In the genomic region with DNA sequence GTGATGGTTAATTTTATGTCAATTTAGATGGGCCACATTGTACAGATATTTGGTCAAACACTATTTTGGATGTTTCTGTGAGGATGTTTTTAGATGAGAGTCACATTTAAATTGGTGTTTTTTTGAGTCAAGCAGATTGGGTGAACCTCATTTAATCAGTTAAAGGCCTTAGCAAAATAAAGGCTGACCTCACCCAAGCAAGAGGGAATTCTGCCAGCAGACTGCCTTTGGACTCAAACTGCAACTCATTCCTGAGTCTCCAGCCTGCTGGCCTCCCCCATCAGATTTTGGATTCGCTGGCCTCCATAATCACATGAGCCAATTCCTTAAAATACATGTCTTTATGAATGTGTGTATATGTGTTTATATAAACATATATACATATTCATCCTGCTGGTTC, we compare ENCODE assay signal across 21 cellular contexts.
DNase-seq lines count a peak whose midpoint lies in the region; ATAC-seq, FAIRE-seq and TF ChIP-seq lines count a peak whose summit lies in the region.
"Had no signal": no experiment of that assay in that cellular context is flagged by ENCODE, and none has a peak within 500 bp of the region (broad histone marks: within the 10 kb centered on the region; RNA-seq: fewer than 3 reads in every experiment).

No MANE protein-coding gene starts in this region.

- H3K4me3 ChIP-seq in astrocyte (ENCODE audit: insufficient read depth, low read depth, low read length) (no peak overlapping the region), fibroblast of mammary gland (ENCODE audit: control insufficient read depth, low read depth, low read length) (no peak overlapping the region), body of pancreas (no peak overlapping the region), neural progenitor cell (no peak overlapping the region)
- H3K4me3 ChIP-seq: SJCRH30 had no signal

- ATAC-seq in HG03571 (IDR thresholded peaks at IDR 0.05; ENCODE audit: unreplicated experiment) (no peak), body of pancreas (no peak)
- ATAC-seq: HepG2 had no signal

- FAIRE-seq in astrocyte (lab: Jason Lieb, UNC) = no peak
- FAIRE-seq: H54, HepG2 had no signal

- no peaks in the 10 kb centered on the region for H3K9me3 ChIP-seq in astrocyte (ENCODE audit: insufficient read depth, low read depth, low read length)
- H3K9me3 ChIP-seq in body of pancreas = peaks cover 0 to under 1% (median 0%) of the 10 kb centered on the region in 3 donors
- H3K9me3 ChIP-seq in neural progenitor cell (ENCODE audit: low read depth) = peaks cover 4% of the 10 kb centered on the region
- H3K9me3 ChIP-seq: BE2C, SJCRH30 had no signal

- H3K27ac Mint-ChIP-seq in astrocyte (ENCODE audit: unreplicated experiment) = no peak overlapping the region
- no peak overlapping the region for H3K27ac Mint-ChIP-seq in MCF 10A (ENCODE audit: low read depth, unreplicated experiment)
- no peak overlapping the region for H3K27ac Mint-ChIP-seq in neural progenitor cell

- no peaks in the 10 kb centered on the region for H3F3A ChIP-seq in neural progenitor cell (ENCODE audit: low read depth)

- H3K27me3 Mint-ChIP-seq in astrocyte (ENCODE audit: low read depth, unreplicated experiment) = no peaks in the 10 kb centered on the region
- no peaks in the 10 kb centered on the region for H3K27me3 Mint-ChIP-seq in MCF 10A (ENCODE audit: insufficient read depth, unreplicated experiment)
- H3K27me3 Mint-ChIP-seq in neural progenitor cell (ENCODE audit: insufficient read depth, low read depth) = no peaks in the 10 kb centered on the region
- H3K27me3 Mint-ChIP-seq: CD4-positive, CD25-positive, alpha-beta regulatory T cell had no signal

- H3K4me2 ChIP-seq in astrocyte (ENCODE audit: low read length) (no peak overlapping the region), neural progenitor cell (no peak overlapping the region)

- WGBS in body of pancreas, 2 donors = 93 to 100% methylated on average over 1 of the region's 1 CpG

- intact Hi-C loops in MCF 10A (cut with micrococcal nuclease) = no loop called here
- intact Hi-C loops in body of pancreas (cut with DNase I) = no loop called here

- H3K4me3 Mint-ChIP-seq in astrocyte (ENCODE audit: unreplicated experiment) (no peak overlapping the region), MCF 10A (ENCODE audit: unreplicated experiment) (no peak overlapping the region), neural progenitor cell (no peak overlapping the region)
- H3K4me3 Mint-ChIP-seq: CD4-positive, CD25-positive, alpha-beta regulatory T cell had no signal

- H4K20me1 ChIP-seq in astrocyte (ENCODE audit: insufficient read depth, low read length) = no peaks in the 10 kb centered on the region
- no peaks in the 10 kb centered on the region for H4K20me1 ChIP-seq in neural progenitor cell (ENCODE audit: low read depth)

- no peaks in the 10 kb centered on the region for H3K79me2 ChIP-seq in astrocyte (ENCODE audit: insufficient read depth, low read length)
- no peaks in the 10 kb centered on the region for H3K79me2 ChIP-seq in neural progenitor cell (ENCODE audit: low read depth)

- H3K9ac ChIP-seq in astrocyte (ENCODE audit: low read length) (no peak overlapping the region), neural progenitor cell (no peak overlapping the region)

- H2AFZ ChIP-seq in astrocyte (ENCODE audit: low read depth, low read length) (no peak overlapping the region), neural progenitor cell (replicated peaks) (no peak overlapping the region)

- no peak for TF ChIP-seq POLR2A in body of pancreas (IDR thresholded peaks at IDR 0.05)

- POLR2A ChIA-PET in MCF 10A (lab: Yijun Ruan, JAX) = no interaction called here

- no peaks in the 10 kb centered on the region for H3K27me3 ChIP-seq in astrocyte (ENCODE audit: insufficient read depth, low read length)
- H3K27me3 ChIP-seq in body of pancreas = no peaks in the 10 kb centered on the region
- no peaks in the 10 kb centered on the region for H3K27me3 ChIP-seq in neural progenitor cell
- H3K27me3 ChIP-seq: BE2C, SJCRH30 had no signal

- no peak for TF ChIP-seq CTCF in astrocyte (IDR thresholded peaks at IDR 0.05; ENCODE audit: insufficient read depth, low read depth, low read length)
- TF ChIP-seq CTCF in fibroblast of mammary gland (conservative IDR thresholded peaks at IDR 0.05; ENCODE audit: control insufficient read depth, insufficient read depth, low read depth, low read length) = no peak
- no peak for TF ChIP-seq CTCF in MCF 10A (IDR thresholded peaks at IDR 0.05; ENCODE audit: unreplicated experiment)
- TF ChIP-seq CTCF in body of pancreas (IDR thresholded peaks at IDR 0.05) = no peak
- no peak for TF ChIP-seq CTCF in neural progenitor cell (IDR thresholded peaks at IDR 0.05)

- H3K27ac ChIP-seq in astrocyte (ENCODE audit: low read depth, low read length) (no peak overlapping the region), body of pancreas (no peak overlapping the region), neural progenitor cell (no peak overlapping the region)
- H3K27ac ChIP-seq: 22Rv1, SJCRH30 had no signal

- peaks cover 13% of the 10 kb centered on the region for H3K4me1 Mint-ChIP-seq in astrocyte (ENCODE audit: low read depth, unreplicated experiment)
- H3K4me1 Mint-ChIP-seq in MCF 10A (ENCODE audit: insufficient read depth, unreplicated experiment) = peaks cover 8% of the 10 kb centered on the region
- H3K4me1 Mint-ChIP-seq in neural progenitor cell = no peaks in the 10 kb centered on the region

- DNase-seq in DMS 273 (lab: John Stamatoyannopoulos, UW; ENCODE audit: unreplicated experiment) = peak; percentile 29
- DNase-seq in DMS 273 treated with DMSO at 0.1 percent for 48 hours (lab: John Stamatoyannopoulos, UW) = no peak
- peak; percentile 25 for DNase-seq in astrocyte (ENCODE audit: low read depth)
- DNase-seq in fibroblast of mammary gland (ENCODE audit: low read depth) = peak; percentile 27
- DNase-seq in MCF 10A (ENCODE audit: unreplicated experiment) = no peak
- DNase-seq in body of pancreas = no peak
- DNase-seq in neural progenitor cell (ENCODE audit: low spot score) = no peak
- DNase-seq: BE2C; CD4-positive, CD25-positive, alpha-beta regulatory T cell; COR-L47; DMS153; KG1; NCI-H1048; NCI-H1436; NCI-H1930; NCI-H526; SJCRH30 had no signal

- no peaks in the 10 kb centered on the region for H3K9me3 Mint-ChIP-seq in astrocyte (ENCODE audit: unreplicated experiment)
- no peaks in the 10 kb centered on the region for H3K9me3 Mint-ChIP-seq in MCF 10A (ENCODE audit: unreplicated experiment)
- peaks cover 9% of the 10 kb centered on the region for H3K9me3 Mint-ChIP-seq in neural progenitor cell

- BruUV-seq in MCF 10A (replicated peaks; lab: Mats Ljungman, UMichigan) = no TSS peak

- no peaks in the 10 kb centered on the region for H3K36me3 ChIP-seq in astrocyte (ENCODE audit: insufficient read depth, low read length)
- no peaks in the 10 kb centered on the region for H3K36me3 ChIP-seq in body of pancreas (replicated peaks in 1 of 2; ENCODE audit: insufficient read depth in 1 of 2, low read depth in 2 of 2)
- H3K36me3 ChIP-seq in neural progenitor cell = no peaks in the 10 kb centered on the region
- H3K36me3 ChIP-seq: BE2C, SJCRH30 had no signal

- H3K4me1 ChIP-seq in astrocyte (ENCODE audit: insufficient read depth, low read length) (peaks cover 8% of the 10 kb centered on the region), body of pancreas (peaks cover 4% of the 10 kb centered on the region), neural progenitor cell (no peaks in the 10 kb centered on the region)
- H3K4me1 ChIP-seq: BE2C, SJCRH30 had no signal

- CTCF ChIA-PET in MCF 10A (lab: Yijun Ruan, JAX) = no interaction called here

- peaks cover 5% of the 10 kb centered on the region for H3K36me3 Mint-ChIP-seq in astrocyte (ENCODE audit: low read depth, unreplicated experiment)
- no peaks in the 10 kb centered on the region for H3K36me3 Mint-ChIP-seq in MCF 10A (ENCODE audit: insufficient read depth, unreplicated experiment)
- peaks cover 3% of the 10 kb centered on the region for H3K36me3 Mint-ChIP-seq in neural progenitor cell

Comparison
In these comparisons a context has a peak if more than half of its experiments do, and no peak if none do; other contexts are left out.
1. DNase-seq: peak in DMS 273 (single experiment), astrocyte (single experiment) and fibroblast of mammary gland (single experiment); none in DMS 273 treated with DMSO at 0.1 percent for 48 hours (single experiment), MCF 10A (single experiment), body of pancreas (0 of 4) and neural progenitor cell (single experiment).